12 cellular contexts compared by ENCODE assay signal in the genomic region with DNA sequence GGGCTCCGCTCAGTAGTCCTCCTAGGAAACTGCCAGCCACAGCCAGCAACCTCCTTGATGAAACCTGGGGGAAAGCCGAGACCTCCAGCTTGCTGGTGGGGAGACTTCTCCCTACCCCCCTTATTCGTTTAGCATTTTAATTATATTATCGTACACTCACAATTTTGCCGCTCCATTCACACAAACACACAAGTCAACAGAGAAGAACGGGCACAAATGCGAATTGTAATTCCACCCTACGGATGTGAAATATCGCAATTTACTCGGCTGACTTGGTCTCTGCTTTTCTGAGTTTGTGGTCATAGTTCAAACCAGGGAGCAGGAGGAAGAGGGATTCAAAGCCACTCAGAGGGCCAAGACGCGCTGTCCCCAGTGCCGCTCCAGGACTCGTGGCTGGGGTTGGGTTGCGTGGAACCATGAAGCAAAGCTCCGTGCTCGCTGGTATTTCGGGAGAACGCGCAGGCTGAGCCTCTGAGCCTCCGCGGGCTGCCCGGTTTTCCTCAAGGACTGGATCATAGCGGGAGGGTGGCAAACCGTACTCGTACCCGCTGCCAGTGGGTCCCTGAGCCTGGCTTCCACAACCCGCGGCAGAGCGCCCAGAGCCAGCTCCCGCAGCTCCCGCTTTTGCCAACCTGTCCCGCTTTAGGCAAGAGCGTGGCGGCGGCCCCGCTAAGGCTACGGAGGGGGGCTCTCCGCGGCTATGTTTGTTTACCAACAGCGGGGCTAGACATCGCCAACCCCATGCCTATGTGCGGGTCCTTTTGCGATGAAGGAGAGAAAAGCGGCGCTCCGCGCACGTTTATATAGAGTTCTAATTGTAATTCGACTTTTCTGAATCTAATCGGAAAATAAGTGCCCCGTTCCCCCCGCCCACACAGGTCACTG. TPM values are rescaled to one million over a fixed set of nuclear protein-coding genes. Genes with fewer than 3 reads are reported as not detected.
DNase-seq lines count a peak whose midpoint lies in the region; ATAC-seq and TF ChIP-seq lines count a peak whose summit lies in the region.
"Had no signal": no experiment of that assay in that cellular context is flagged by ENCODE, and none has a peak within 500 bp of the region (broad histone marks: within the 10 kb centered on the region; RNA-seq: fewer than 3 reads in every experiment).

No MANE protein-coding gene starts in this region.

- H3K4me3 Mint-ChIP-seq in Calu3 (ENCODE audit: low read depth, unreplicated experiment) (peak overlapping the region; percentile 74), naive B cell (peak overlapping the region; percentile 69 to 89 (median 83))
- peak overlapping the region; percentile 25 for H3K4me3 Mint-ChIP-seq in activated naive CD8-positive, alpha-beta T cell treated with anti-CD3 and anti-CD28 coated beads, Interleukin-2, amount 10 ng/mL, durations not matched to agents 7 days and 5 days

- DNase-seq in Calu3 (no peak), naive B cell (no peak), NCI-H2081 treated with DMSO at 0.1 percent for 48 hours (lab: John Stamatoyannopoulos, UW) (no peak), COLO829 (ENCODE audit: low spot score) (no peak)
- peak; percentile 44 for DNase-seq in activated naive CD8-positive, alpha-beta T cell treated with anti-CD3 and anti-CD28 coated beads, Interleukin-2, amount 10 ng/mL, durations not matched to agents 7 days and 5 days
- DNase-seq in stimulated activated CD4-positive, alpha-beta T cell treated with anti-CD3 and anti-CD28 coated beads, Interleukin-2, amount 100 ng/mL, for 24 hours: no peak
- DNase-seq: amniotic stem cell, MG63 had no signal

- H3K4me3 ChIP-seq in HUES6 (ENCODE audit: low read depth, low read length): peak overlapping the region; percentile 67
- H3K4me3 ChIP-seq: MG63, prostate gland had no signal

- H3K9me3 Mint-ChIP-seq in Calu3 (ENCODE audit: low read depth, unreplicated experiment) (no peaks in the 10 kb centered on the region), naive B cell (peaks cover 0 to 15% (median 11%) of the 10 kb centered on the region in 7 donors)
- H3K9me3 Mint-ChIP-seq in activated naive CD8-positive, alpha-beta T cell treated with anti-CD3 and anti-CD28 coated beads, Interleukin-2, amount 10 ng/mL, durations not matched to agents 7 days and 5 days: no peaks in the 10 kb centered on the region

- H3K36me3 ChIP-seq in HUES6 (ENCODE audit: control insufficient read depth, insufficient read depth, low read length): no peaks in the 10 kb centered on the region
- H3K36me3 ChIP-seq: MG63, prostate gland had no signal

- CTCF ChIA-PET in Calu3 (lab: Charles Lee): interaction anchor here (1.0 to 1.6 kb wide), 3 partner anchors 10 to 15 kb away, joined by 3 to 6 read pairs (median 4); partner anchors contain the start of gene AATF

- no TSS peak for BruUV-seq in Calu3 (replicated peaks; lab: Mats Ljungman, UMichigan)

- H3K9me3 ChIP-seq in HUES6 (ENCODE audit: control insufficient read depth, insufficient read depth, low read depth, low read length): no peaks in the 10 kb centered on the region
- H3K9me3 ChIP-seq: MG63, prostate gland had no signal

- H3K9ac ChIP-seq in HUES6 (ENCODE audit: low read length): peak overlapping the region; percentile 28

- H3K36me3 Mint-ChIP-seq in Calu3 (ENCODE audit: insufficient read depth, unreplicated experiment) (peaks cover 18% of the 10 kb centered on the region), naive B cell (no peaks in the 10 kb centered on the region)
- H3K36me3 Mint-ChIP-seq in activated naive CD8-positive, alpha-beta T cell treated with anti-CD3 and anti-CD28 coated beads, Interleukin-2, amount 10 ng/mL, durations not matched to agents 7 days and 5 days: peaks cover 6% of the 10 kb centered on the region

- intact Hi-C loops in Calu3 (cut with micrococcal nuclease; ENCODE audit: unreplicated experiment): no loop called here

- H3K27ac Mint-ChIP-seq in Calu3 (ENCODE audit: unreplicated experiment) (no peak overlapping the region), naive B cell (peak overlapping the region in 5 of 6 donors; percentile 81 to 97 (median 88))
- H3K27ac Mint-ChIP-seq in activated naive CD8-positive, alpha-beta T cell treated with anti-CD3 and anti-CD28 coated beads, Interleukin-2, amount 10 ng/mL, durations not matched to agents 7 days and 5 days: peak overlapping the region; percentile 79

- no peak overlapping the region for H3K27ac ChIP-seq in HUES6 (ENCODE audit: low read depth, low read length)
- H3K27ac ChIP-seq: prostate gland had no signal

- peaks cover 100% of the 10 kb centered on the region for H3K27me3 ChIP-seq in HUES6 (ENCODE audit: control insufficient read depth, insufficient read depth, low read length)

- POLR2A ChIA-PET in activated naive CD8-positive, alpha-beta T cell treated with anti-CD3 and anti-CD28 coated beads, Interleukin-2, amount 10 ng/mL, durations not matched to agents 7 days and 5 days (lab: Charles Lee): interaction anchor here (2.9 kb wide), 1 partner anchor 9 kb away, joined by 14 read pairs; the partner anchor contains the start of gene AATF

- no peak for TF ChIP-seq CTCF in Calu3 (IDR thresholded peaks at IDR 0.05; ENCODE audit: unreplicated experiment)

- peaks cover 61% of the 10 kb centered on the region for H3K4me1 ChIP-seq in HUES6 (ENCODE audit: control insufficient read depth, insufficient read depth, low read length)
- H3K4me1 ChIP-seq: prostate gland had no signal

- H3K4me1 Mint-ChIP-seq in Calu3 (ENCODE audit: low read depth, unreplicated experiment): peaks cover 34% of the 10 kb centered on the region
- peaks cover 37% of the 10 kb centered on the region for H3K4me1 Mint-ChIP-seq in activated naive CD8-positive, alpha-beta T cell treated with anti-CD3 and anti-CD28 coated beads, Interleukin-2, amount 10 ng/mL, durations not matched to agents 7 days and 5 days
- peaks cover 54 to 58% (median 57%) of the 10 kb centered on the region in 3 donors for H3K4me1 Mint-ChIP-seq in naive B cell

- H3K27me3 Mint-ChIP-seq in Calu3 (ENCODE audit: unreplicated experiment) (peaks cover 89% of the 10 kb centered on the region), naive B cell (peaks cover 48 to 80% (median 73%) of the 10 kb centered on the region in 3 donors)
- H3K27me3 Mint-ChIP-seq in activated naive CD8-positive, alpha-beta T cell treated with anti-CD3 and anti-CD28 coated beads, Interleukin-2, amount 10 ng/mL, durations not matched to agents 7 days and 5 days: peaks cover 81% of the 10 kb centered on the region

- ATAC-seq in activated naive CD8-positive, alpha-beta T cell treated with anti-CD3 and anti-CD28 coated beads, Interleukin-2, amount 10 ng/mL, durations not matched to agents 7 days and 5 days (ENCODE audit: low read depth): no peak
- ATAC-seq in naive B cell (ENCODE audit: low read depth in 2 of 2) (no peak), HG03139 (IDR thresholded peaks at IDR 0.05; ENCODE audit: unreplicated experiment) (no peak)

RNA-seq across cellular contexts. Expression of gene LHX1, which starts 2.0 kb away (rescaled TPM):
- total RNA-seq in Calu3 (2022): 0.35 and 1.4 TPM in 2 replicates
- total RNA-seq in activated naive CD8-positive, alpha-beta T cell treated with anti-CD3 and anti-CD28 coated beads, Interleukin-2, amount 10 ng/mL, durations not matched to agents 7 days and 5 days: not detected
- polyA plus RNA-seq in naive B cell (ENCODE audit: low read depth in 6 of 6): not detected
- total RNA-seq: prostate gland had no signal
- polyA plus RNA-seq: urinary bladder had no signal

RNA-seq across cellular contexts. Expression of gene AATF, which starts 9.5 kb away (rescaled TPM):
- total RNA-seq in Calu3 (2022): 186 and 209 TPM in 2 replicates
- total RNA-seq in activated naive CD8-positive, alpha-beta T cell treated with anti-CD3 and anti-CD28 coated beads, Interleukin-2, amount 10 ng/mL, durations not matched to agents 7 days and 5 days: 10 to 100 TPM; 67.1 to 71.6 TPM
- 10 to 100 TPM; 63.8 to 96.7 (median 73.2) TPM for polyA plus RNA-seq in naive B cell (ENCODE audit: low read depth in 6 of 6)

Comparison
In these comparisons a context has a peak if more than half of its experiments do, and no peak if none do; other contexts are left out.
1. H3K4me3 Mint-ChIP-seq: peak in every context shown above with its lines; median percentile 83 in naive B cell; 74 in Calu3; 25 in activated naive CD8-positive, alpha-beta T cell treated with anti-CD3 and anti-CD28 coated beads, Interleukin-2, amount 10 ng/mL, durations not matched to agents 7 days and 5 days.